ENCODE assay signal across 8 cellular contexts in genomic region chr1:108523829-108524228, GRCh38.
"Had no signal": no experiment of that assay in that cellular context is flagged by ENCODE, and none has a peak within 500 bp of the region (broad histone marks: within the 10 kb centered on the region; RNA-seq: fewer than 3 reads in every experiment).

No MANE protein-coding gene starts in this region.

- DNase-seq: IMR-90, KBM-7, KG1 had no signal

- H3K4me3 ChIP-seq: K562 had no signal

- ATAC-seq: HepG2, K562 had no signal

- FAIRE-seq: HepG2, HTR-8/SVneo, K562 had no signal

- H3K27ac ChIP-seq: HL-60, KMS-11 had no signal
